Comparison of ENCODE assay signal across 11 cellular contexts in the genomic region with DNA sequence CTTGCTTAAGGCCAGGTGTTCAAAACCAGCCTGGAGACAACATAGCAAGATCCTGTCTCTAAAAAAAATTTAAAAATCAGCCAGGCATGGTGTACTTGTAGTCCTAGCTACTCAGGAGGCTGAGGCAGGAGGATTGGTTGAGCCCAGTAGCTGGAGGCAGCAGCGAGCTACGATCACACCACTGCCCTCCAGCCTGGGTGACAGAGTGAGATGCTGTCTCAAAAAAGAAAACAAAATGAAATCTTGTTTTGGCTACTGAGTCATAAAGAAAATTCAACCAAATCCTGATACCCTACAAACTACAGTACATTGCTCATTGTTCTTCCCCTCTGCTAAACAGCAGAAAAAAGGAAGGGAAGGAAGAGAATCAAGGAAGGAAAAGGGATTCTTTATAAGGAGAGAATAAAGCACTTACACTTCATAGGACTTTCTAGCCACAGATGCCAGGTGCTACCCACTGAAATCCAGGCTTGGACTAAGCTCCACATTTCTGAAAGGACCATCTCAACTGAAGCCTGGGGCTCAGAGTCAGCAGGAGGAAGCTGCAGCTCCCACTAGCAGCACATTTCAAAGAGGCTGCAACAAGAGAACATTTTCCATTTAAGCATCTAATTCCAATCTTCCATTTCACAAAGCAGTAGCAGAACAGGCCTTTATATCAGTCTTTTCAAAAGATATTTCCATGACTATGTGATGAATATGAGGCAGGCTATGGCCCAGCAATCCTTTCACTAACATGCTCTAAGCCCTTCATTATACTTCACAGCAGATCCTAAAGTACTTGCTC. TPM values are rescaled to one million over a fixed set of nuclear protein-coding genes. Genes with fewer than 3 reads are reported as not detected.
DNase-seq lines count a peak whose midpoint lies in the region; ATAC-seq and TF ChIP-seq lines count a peak whose summit lies in the region.
"Had no signal": no experiment of that assay in that cellular context is flagged by ENCODE, and none has a peak within 500 bp of the region (broad histone marks: within the 10 kb centered on the region; RNA-seq: fewer than 3 reads in every experiment).

No MANE protein-coding gene starts in this region.

- H3K4me3 ChIP-seq in cardiac muscle cell (no peak overlapping the region), KMS-11 (IDR thresholded peaks at IDR 0.05; ENCODE audit: insufficient read depth, low read depth, low read length) (no peak overlapping the region), thyroid gland (replicated peaks in 1 of 3) (no peak overlapping the region)

- H4K20me1 ChIP-seq in KMS-11 (ENCODE audit: insufficient read depth), result peaks cover 65% of the 10 kb centered on the region

- no peak for TF ChIP-seq POLR2A in thyroid gland (IDR thresholded peaks at IDR 0.05)

- intact Hi-C loops in Right ventricle myocardium inferior (cut with DNase I), result no loop called here
- intact Hi-C loops in thyroid gland (cut with DNase I), result no loop called here

- H3K4me2 ChIP-seq in KMS-11, result no peak overlapping the region

- DNase-seq in cardiac muscle cell (ENCODE audit: low read depth in 1 of 2, low spot score in 1 of 2), result no peak
- no peak for DNase-seq in Right ventricle myocardium inferior (ENCODE audit: missing footprints)
- DNase-seq in dermis blood vessel endothelial cell, result peak; percentile 4
- no peak for DNase-seq in thyroid gland
- DNase-seq in KBM-7, result no peak
- no peak for DNase-seq in hepatic stellate cell (ENCODE audit: low spot score)
- no peak for DNase-seq in NCI-H526 treated with DMSO at 0.1 percent for 48 hours (lab: John Stamatoyannopoulos, UW)
- DNase-seq: mammary epithelial cell, NCI-H1417 treated with DMSO at 0.1 percent for 48 hours, NCI-H774 had no signal

- no peak overlapping the region for H3K9ac ChIP-seq in KMS-11

- H3K27me3 ChIP-seq in cardiac muscle cell, result no peaks in the 10 kb centered on the region
- H3K27me3 ChIP-seq in KMS-11 (ENCODE audit: insufficient read depth, low read depth), result no peaks in the 10 kb centered on the region
- no peaks in the 10 kb centered on the region for H3K27me3 ChIP-seq in thyroid gland

- H3K36me3 ChIP-seq in cardiac muscle cell (peaks cover 14% of the 10 kb centered on the region), KMS-11 (ENCODE audit: insufficient read depth) (0 out of 2 replicates have a peak, but pooled peaks cover 9% of the 10 kb centered on the region), thyroid gland (peaks cover 0 to 10% of the 10 kb centered on the region in 2 donors)

- H3K4me1 ChIP-seq in cardiac muscle cell (ENCODE audit: low read depth), result no peaks in the 10 kb centered on the region
- peaks cover 51% of the 10 kb centered on the region for H3K4me1 ChIP-seq in KMS-11 (ENCODE audit: low read depth, poor library complexity, severe bottlenecking)
- H3K4me1 ChIP-seq in thyroid gland, result peaks cover 31 to 47% of the 10 kb centered on the region in 2 donors

- no peak for ATAC-seq in Right ventricle myocardium inferior

- H3K79me2 ChIP-seq in KMS-11 (ENCODE audit: insufficient read depth, low read depth), result peaks cover 100% of the 10 kb centered on the region

- in situ Hi-C loops in KBM-7 (cut with MboI; ENCODE audit: low pct_unique_long_range_greater_than_20kb, low sequenced_read_pairs), result no loop called here

- H2AFZ ChIP-seq in KMS-11 (ENCODE audit: low read depth), result no peak overlapping the region

- 95 to 96% methylated on average over 2 of the region's 2 CpGs for WGBS in thyroid gland, 2 donors

- H3K9me3 ChIP-seq in cardiac muscle cell (ENCODE audit: low read depth) (no peaks in the 10 kb centered on the region), thyroid gland (no peaks in the 10 kb centered on the region)

- H3K27ac ChIP-seq in cardiac muscle cell (peak overlapping the region; percentile 33), KMS-11 (peak overlapping the region; percentile 10; the same call in 1 of the 2 replicates), thyroid gland (peak overlapping the region in 2 of 3 donors; percentile 0 to 66)

- TF ChIP-seq CTCF in cardiac muscle cell (IDR thresholded peaks at IDR 0.05; ENCODE audit: low read depth, low read length) (no peak), KMS-11 (conservative IDR thresholded peaks at IDR 0.05; ENCODE audit: low read depth, low read length) (no peak), thyroid gland (IDR thresholded peaks at IDR 0.05) (no peak)

RNA-seq across cellular contexts. Expression of gene TNPO3, which starts 13.6 kb away (rescaled TPM):
- 26.9 and 31.1 TPM in 2 replicates for total RNA-seq in cardiac muscle cell
- 21.8 and 32.1 TPM in 2 replicates for polyA plus RNA-seq in cardiac muscle cell
- total RNA-seq in Right ventricle myocardium inferior, result 36.0 TPM
- 57.2 and 83.1 TPM in 2 replicates for total RNA-seq in dermis blood vessel endothelial cell
- total RNA-seq in thyroid gland, result 10 to 100 TPM; 46.1 to 56.2 (median 51.8) TPM
